Comparison of ENCODE assay signal across 9 cellular contexts in genomic region chr10:75407296-75407715, GRCh38. TPM values are rescaled to one million over a fixed set of nuclear protein-coding genes. Genes with fewer than 3 reads are reported as not detected.
A peak's percentile ranks its signal among the peaks of the same experiment; 100 is the strongest.
DNase-seq lines count a peak whose midpoint lies in the region; ATAC-seq and TF ChIP-seq lines count a peak whose summit lies in the region.
"Had no signal": no experiment of that assay in that cellular context is flagged by ENCODE, and none has a peak within 500 bp of the region (broad histone marks: within the 10 kb centered on the region; RNA-seq: fewer than 3 reads in every experiment).

No MANE protein-coding gene starts in this region.

- no peak for TF ChIP-seq POLR2A in thyroid gland (IDR thresholded peaks at IDR 0.05)

- peaks cover 72% of the 10 kb centered on the region for H3K27me3 Mint-ChIP-seq in activated naive CD4-positive, alpha-beta T cell treated with anti-CD3 and anti-CD28 coated beads for 36 hours (ENCODE audit: low read depth)
- peaks cover 83% of the 10 kb centered on the region for H3K27me3 Mint-ChIP-seq in central memory CD8-positive, alpha-beta T cell

- H3K27ac Mint-ChIP-seq in activated naive CD4-positive, alpha-beta T cell treated with anti-CD3 and anti-CD28 coated beads for 36 hours, result no peak overlapping the region
- H3K27ac Mint-ChIP-seq in central memory CD8-positive, alpha-beta T cell (ENCODE audit: low read depth), result no peak overlapping the region

- intact Hi-C loops in activated naive CD4-positive, alpha-beta T cell treated with anti-CD3 and anti-CD28 coated beads for 36 hours (cut with micrococcal nuclease), result no loop called here
- intact Hi-C loops in thyroid gland (cut with DNase I), result no loop called here

- H3K27ac ChIP-seq in mesodermal cell (ENCODE audit: low read depth, low read length, severe bottlenecking) (no peak overlapping the region), thyroid gland (peak overlapping the region in 2 of 3 donors; percentile 89 to 96)

- H3K27me3 ChIP-seq in thyroid gland, result no peaks in the 10 kb centered on the region

- H3K36me3 ChIP-seq in mesodermal cell (ENCODE audit: control insufficient read depth, insufficient read depth, low read length) (no peaks in the 10 kb centered on the region), thyroid gland (no peaks in the 10 kb centered on the region)

- H3K4me3 ChIP-seq in mesodermal cell (ENCODE audit: extremely low read depth, insufficient read depth, low read length, poor library complexity, severe bottlenecking), result peak overlapping the region; percentile 10
- peak overlapping the region in 1 of 3 donors; percentile 80 for H3K4me3 ChIP-seq in thyroid gland (replicated peaks in 1 of 3)

- WGBS in mesodermal cell (ENCODE audit: insufficient coverage in 2 of 2), 2 experiments, result 2 to 4% methylated on average over 21 to 31 of the region's 33 CpGs
- WGBS in thyroid gland, 2 donors, result 68 to 85% methylated on average over 33 of the region's 33 CpGs

- H3K4me3 Mint-ChIP-seq in activated naive CD4-positive, alpha-beta T cell treated with anti-CD3 and anti-CD28 coated beads for 36 hours, result peak overlapping the region; percentile 43
- peak overlapping the region; percentile 40 for H3K4me3 Mint-ChIP-seq in central memory CD8-positive, alpha-beta T cell

- H3K9me3 ChIP-seq in mesodermal cell (ENCODE audit: control insufficient read depth, low read length), result no peaks in the 10 kb centered on the region
- H3K9me3 ChIP-seq in thyroid gland, result no peaks in the 10 kb centered on the region

- peaks cover 27% of the 10 kb centered on the region for H3K4me1 Mint-ChIP-seq in activated naive CD4-positive, alpha-beta T cell treated with anti-CD3 and anti-CD28 coated beads for 36 hours (ENCODE audit: low read depth)
- peaks cover 16% of the 10 kb centered on the region for H3K4me1 Mint-ChIP-seq in central memory CD8-positive, alpha-beta T cell

- H3K36me3 Mint-ChIP-seq in activated naive CD4-positive, alpha-beta T cell treated with anti-CD3 and anti-CD28 coated beads for 36 hours (ENCODE audit: low read depth), result no peaks in the 10 kb centered on the region
- peaks cover 2% of the 10 kb centered on the region for H3K36me3 Mint-ChIP-seq in central memory CD8-positive, alpha-beta T cell (ENCODE audit: insufficient read depth)

- no peaks in the 10 kb centered on the region for H3K9me3 Mint-ChIP-seq in activated naive CD4-positive, alpha-beta T cell treated with anti-CD3 and anti-CD28 coated beads for 36 hours
- H3K9me3 Mint-ChIP-seq in central memory CD8-positive, alpha-beta T cell, result peaks cover 5% of the 10 kb centered on the region

- DNase-seq in activated naive CD4-positive, alpha-beta T cell treated with anti-CD3 and anti-CD28 coated beads for 36 hours, result no peak
- no peak for DNase-seq in activated naive CD4-positive, alpha-beta T cell treated with Interleukin-2 at 50 U/mL for 16 hours
- no peak for DNase-seq in central memory CD8-positive, alpha-beta T cell (ENCODE audit: low spot score in 2 of 2)
- DNase-seq in thyroid gland (no peak), DMS153 (lab: John Stamatoyannopoulos, UW) (no peak)
- DNase-seq: stimulated activated CD4-positive, alpha-beta T cell treated with anti-CD3 and anti-CD28 coated beads, Interleukin-12 subunit alpha, Interleukin-12 subunit beta, amount 100 ng/mL, for 4 hours had no signal

- no peak for TF ChIP-seq CTCF in thyroid gland (IDR thresholded peaks at IDR 0.05)

- no peak for ATAC-seq in central memory CD8-positive, alpha-beta T cell (replicated peaks; ENCODE audit: extremely low read depth, poor library complexity, severe bottlenecking)
- no peak for ATAC-seq in GM21381 (IDR thresholded peaks at IDR 0.05; ENCODE audit: unreplicated experiment)
- ATAC-seq in GM18861 (IDR thresholded peaks at IDR 0.05; ENCODE audit: unreplicated experiment), result no peak

- H3K4me1 ChIP-seq in mesodermal cell (ENCODE audit: control insufficient read depth, insufficient read depth, low read length, poor library complexity, severe bottlenecking) (peaks cover 27% of the 10 kb centered on the region), thyroid gland (peaks cover 9 to 14% of the 10 kb centered on the region in 2 donors)

- CTCF ChIA-PET in activated naive CD4-positive, alpha-beta T cell treated with anti-CD3 and anti-CD28 coated beads for 36 hours (lab: Charles Lee), result interaction anchor here (0.7 kb wide), 1 partner anchor 298 kb away, joined by 3 read pairs; no protein-coding TSS in a partner anchor

RNA-seq across cellular contexts. Expression of gene ZNF503, which starts 5.7 kb away (rescaled TPM):
- total RNA-seq in activated naive CD4-positive, alpha-beta T cell treated with anti-CD3 and anti-CD28 coated beads for 36 hours, result under 1 TPM; 0.07 to 0.21 TPM
- polyA plus RNA-seq in mesodermal cell (2013, experiment 1 of 2), result 35.4 TPM
- polyA plus RNA-seq in mesodermal cell (2013, experiment 2 of 2), result 35.7 TPM
- 10 to 100 TPM in 3 of 4 donors, 1 to 10 TPM in 1; 8.2 to 17.1 (median 10.9) TPM for total RNA-seq in thyroid gland

RNA-seq across cellular contexts. Expression of gene LRMDA, which starts 24.1 kb away (rescaled TPM):
- total RNA-seq in activated naive CD4-positive, alpha-beta T cell treated with anti-CD3 and anti-CD28 coated beads for 36 hours, result not detected
- polyA plus RNA-seq in mesodermal cell (2013, experiment 1 of 2), result 1.4 TPM
- polyA plus RNA-seq in mesodermal cell (2013, experiment 2 of 2), result 2.9 TPM
- total RNA-seq in thyroid gland, result 10 to 100 TPM; 16.5 to 31.7 (median 23.2) TPM

Comparison
In these comparisons a context has a peak if more than half of its experiments do, and no peak if none do; other contexts are left out.
1. RNA of gene ZNF503, which starts 5.7 kb away (total RNA-seq): 8.2 to 17.1 TPM in thyroid gland; 0.07 to 0.21 TPM in activated naive CD4-positive, alpha-beta T cell treated with anti-CD3 and anti-CD28 coated beads for 36 hours; every median in the first group is over 4 times any median in the second.
2. RNA of gene LRMDA, which starts 24.1 kb away (total RNA-seq): 16.5 to 31.7 TPM in thyroid gland; not detected in activated naive CD4-positive, alpha-beta T cell treated with anti-CD3 and anti-CD28 coated beads for 36 hours; every median in the first group is over 10 times any median in the second.